ENCODE assay signal across 28 cellular contexts in the genomic region with DNA sequence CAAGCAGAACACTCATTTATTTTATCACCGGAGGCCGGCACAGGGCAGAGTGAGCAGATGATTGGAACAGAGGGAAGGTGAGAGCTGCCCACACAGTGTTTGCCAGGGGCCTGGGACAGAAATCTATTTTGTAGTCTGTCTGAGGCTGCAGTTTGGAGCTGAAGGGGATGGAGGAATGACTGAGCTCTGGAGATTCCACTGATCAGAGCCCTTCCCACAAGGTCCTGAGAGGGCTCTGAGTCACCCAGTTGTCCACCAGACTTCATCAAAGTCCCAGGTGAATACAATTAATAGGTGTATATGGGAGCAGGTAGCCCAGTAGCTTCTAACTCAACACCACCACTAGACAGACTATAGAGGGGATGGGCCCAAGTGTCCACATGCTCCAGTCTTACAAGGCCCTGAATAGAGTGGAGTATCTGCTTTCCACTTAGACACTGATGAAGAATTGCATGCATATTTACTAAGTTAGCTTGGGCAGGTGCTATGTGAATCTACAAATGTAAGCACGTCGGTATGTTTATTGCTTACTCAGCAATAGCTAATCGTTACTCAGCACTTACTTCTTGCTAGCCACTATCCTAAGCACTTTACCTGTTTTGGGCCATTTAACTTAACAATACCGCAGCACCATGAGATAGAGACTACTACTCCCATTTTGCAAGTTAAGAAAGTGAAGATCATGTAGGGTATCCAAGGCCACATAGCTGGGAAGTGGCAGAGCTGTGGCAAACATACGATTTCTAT. TPM values are rescaled to one million over a fixed set of nuclear protein-coding genes. Genes with fewer than 3 reads are reported as not detected.
DNase-seq lines count a peak whose midpoint lies in the region; ATAC-seq and TF ChIP-seq lines count a peak whose summit lies in the region.
"Had no signal": no experiment of that assay in that cellular context is flagged by ENCODE, and none has a peak within 500 bp of the region (broad histone marks: within the 10 kb centered on the region; RNA-seq: fewer than 3 reads in every experiment).

No MANE protein-coding gene starts in this region.

- no peak overlapping the region for H3K4me3 ChIP-seq in OCI-LY7 (ENCODE audit: low read depth, low read length, poor library complexity, severe bottlenecking)
- no peak overlapping the region for H3K4me3 ChIP-seq in fibroblast of lung (replicated peaks in 1 of 4; ENCODE audit: control extremely low read depth in 1 of 4, insufficient read depth in 1 of 4, low read depth in 3 of 4, low read length in 4 of 4)
- H3K4me3 ChIP-seq in vagina, result no peak overlapping the region
- H3K4me3 ChIP-seq: body of pancreas, esophagus muscularis mucosa, HAP-1, sigmoid colon, tibial nerve had no signal

- H3K27ac ChIP-seq in OCI-LY7 (ENCODE audit: low read depth, low read length, poor library complexity, severe bottlenecking), result peak overlapping the region; percentile 14
- H3K27ac ChIP-seq in fibroblast of lung (ENCODE audit: insufficient read depth, low read length), result peak overlapping the region; percentile 47
- H3K27ac ChIP-seq in vagina, result peak overlapping the region; percentile 44
- H3K27ac ChIP-seq: body of pancreas, esophagus muscularis mucosa, sigmoid colon had no signal

- H3K27ac Mint-ChIP-seq in stimulated activated naive B cell treated with anti-CD40 and anti-IgM and Interleukin-4, amounts not matched to agents 10 μg/mL and 1 μg/mL and 100 μg/mL, for 72 hours, result no peak overlapping the region
- H3K27ac Mint-ChIP-seq: activated CD8-positive, alpha-beta T cell treated with anti-CD3 and anti-CD28 coated beads for 36 hours; activated naive CD8-positive, alpha-beta T cell treated with anti-CD3 and anti-CD28 coated beads, Interleukin-2, amount 10 ng/mL, durations not matched to agents 7 days and 5 days; progenitor cell of endocrine pancreas had no signal

- H3K9ac ChIP-seq in fibroblast of lung (ENCODE audit: insufficient read depth, low read length), result no peak overlapping the region

- TF ChIP-seq CTCF in OCI-LY7 (conservative IDR thresholded peaks at IDR 0.05; ENCODE audit: low read length), result no peak
- TF ChIP-seq CTCF in fibroblast of lung (conservative IDR thresholded peaks at IDR 0.05 in 1 of 2, IDR thresholded peaks at IDR 0.05 in 1 of 2; ENCODE audit: low read depth in 1 of 2, low read length in 2 of 2), result no peak
- TF ChIP-seq CTCF in vagina (IDR thresholded peaks at IDR 0.05), result no peak

- H3K4me1 ChIP-seq in OCI-LY7 (ENCODE audit: insufficient read depth, low read length, poor library complexity, severe bottlenecking) (peaks cover 46% of the 10 kb centered on the region), fibroblast of lung (ENCODE audit: control insufficient read depth, extremely low read depth, insufficient read depth, low read length) (peaks cover 16% of the 10 kb centered on the region), vagina (peaks cover 24% of the 10 kb centered on the region)
- H3K4me1 ChIP-seq: HAP-1 had no signal

- H3K4me2 ChIP-seq in OCI-LY7 (ENCODE audit: low read length), result peak overlapping the region; percentile 61
- H3K4me2 ChIP-seq in fibroblast of lung (ENCODE audit: extremely low read depth, insufficient read depth, low read length), result peak overlapping the region; percentile 75

- no peak overlapping the region for H3K4me3 Mint-ChIP-seq in stimulated activated naive B cell treated with anti-CD40 and anti-IgM and Interleukin-4, amounts not matched to agents 10 μg/mL and 1 μg/mL and 100 μg/mL, for 72 hours
- H3K4me3 Mint-ChIP-seq: activated CD8-positive, alpha-beta T cell treated with anti-CD3 and anti-CD28 coated beads for 36 hours; activated naive CD8-positive, alpha-beta T cell treated with anti-CD3 and anti-CD28 coated beads, Interleukin-2, amount 10 ng/mL, durations not matched to agents 7 days and 5 days; neural crest cell had no signal

- H3K27me3 ChIP-seq in fibroblast of lung (ENCODE audit: control insufficient read depth, insufficient read depth, low read length) (no peaks in the 10 kb centered on the region), vagina (no peaks in the 10 kb centered on the region)
- H3K27me3 ChIP-seq: body of pancreas, esophagus muscularis mucosa, sigmoid colon, tibial nerve had no signal

- peak; percentile 23 for DNase-seq in NCI-H510A treated with DMSO at 0.1 percent for 48 hours (lab: John Stamatoyannopoulos, UW)
- DNase-seq in NCI-H510A (lab: John Stamatoyannopoulos, UW), result no peak
- no peak for DNase-seq in OCI-LY7 (ENCODE audit: low spot score)
- peak in 1 of 2 donors; percentile 64 for DNase-seq in fibroblast of lung (ENCODE audit: low read depth in 2 of 2)
- no peak for DNase-seq in vagina (ENCODE audit: extremely low spot score in 2 of 2)
- DNase-seq in stimulated activated naive B cell treated with anti-CD40 and anti-IgM and Interleukin-4, amounts not matched to agents 10 μg/mL and 1 μg/mL and 100 μg/mL, for 72 hours, result no peak
- DNase-seq in left lobe of liver (ENCODE audit: low spot score), result no peak
- DNase-seq in ecto neural progenitor cell (ENCODE audit: low spot score), result no peak
- DNase-seq: 8988T; activated CD8-positive, alpha-beta T cell treated with anti-CD3 and anti-CD28 coated beads for 36 hours; activated naive CD8-positive, alpha-beta T cell treated with anti-CD3 and anti-CD28 coated beads, Interleukin-2, amount 10 ng/mL, durations not matched to agents 7 days and 5 days; body of pancreas; DMS53; KBM-7; NCI-H1436 treated with DMSO at 0.1 percent for 48 hours; NK-92 treated with Interleukin-12 subunit alpha and Interleukin-12 subunit beta, amount 100 ng/mL, for 24 hours; SHP77 treated with DMSO at 0.1 percent for 48 hours; sigmoid colon; stimulated activated CD8-positive, alpha-beta memory T cell treated with anti-CD3 and anti-CD28 coated beads, Interleukin-4, amount 100 ng/mL, for 48 hours had no signal

- peaks cover 26 to 42% of the 10 kb centered on the region in 2 donors for H3K4me1 Mint-ChIP-seq in stimulated activated naive B cell treated with anti-CD40 and anti-IgM and Interleukin-4, amounts not matched to agents 10 μg/mL and 1 μg/mL and 100 μg/mL, for 72 hours

- no TSS peak for BruUV-seq in OCI-LY7 (replicated peaks; lab: Mats Ljungman, UMichigan)

- H4K20me1 ChIP-seq in OCI-LY7 (ENCODE audit: insufficient read depth, low read length), result 0 out of 2 replicates have a peak, but pooled peaks cover 3% of the 10 kb centered on the region
- H4K20me1 ChIP-seq in fibroblast of lung (ENCODE audit: control insufficient read depth, extremely low read depth, insufficient read depth, low read length), result no peaks in the 10 kb centered on the region

- intact Hi-C loops in OCI-LY7 (cut with micrococcal nuclease; ENCODE audit: unreplicated experiment), result no loop called here
- intact Hi-C loops in vagina (cut with DNase I), result loop anchor here (10.0 kb wide), 1 partner anchor 1272 kb away; a partner anchor contains a TSS

- no peaks in the 10 kb centered on the region for H3K27me3 Mint-ChIP-seq in stimulated activated naive B cell treated with anti-CD40 and anti-IgM and Interleukin-4, amounts not matched to agents 10 μg/mL and 1 μg/mL and 100 μg/mL, for 72 hours
- H3K27me3 Mint-ChIP-seq: activated CD8-positive, alpha-beta T cell treated with anti-CD3 and anti-CD28 coated beads for 36 hours; activated naive CD8-positive, alpha-beta T cell treated with anti-CD3 and anti-CD28 coated beads, Interleukin-2, amount 10 ng/mL, durations not matched to agents 7 days and 5 days had no signal

- ATAC-seq in stimulated activated naive B cell treated with anti-CD40 and anti-IgM and Interleukin-4, amounts not matched to agents 10 μg/mL and 1 μg/mL and 100 μg/mL, for 72 hours (replicated peaks), result no peak
- ATAC-seq in left lobe of liver, result no peak
- ATAC-seq: activated CD8-positive, alpha-beta T cell treated with anti-CD3 and anti-CD28 coated beads for 36 hours; body of pancreas; Panc1 had no signal

- no peak for TF ChIP-seq POLR2A in vagina (IDR thresholded peaks at IDR 0.05)

- CTCF ChIA-PET in OCI-LY7 (lab: Charles Lee; ENCODE audit: unreplicated experiment), result interaction anchor here (1.0 to 2.1 kb wide), 3 partner anchors 10 to 31 kb away, joined by 3 to 10 read pairs (median 5); no protein-coding TSS in a partner anchor

- POLR2A ChIA-PET in OCI-LY7 (lab: Charles Lee), result interaction anchor here (0.7 to 2.9 kb wide), 9 partner anchors 7 to 61 kb away, joined by 3 to 12 read pairs (median 4); no protein-coding TSS in a partner anchor

- H3K79me2 ChIP-seq in OCI-LY7 (ENCODE audit: insufficient read depth, low read depth, low read length), result peaks cover 4% of the 10 kb centered on the region; the same call in 1 of the 2 replicates
- no peaks in the 10 kb centered on the region for H3K79me2 ChIP-seq in fibroblast of lung (ENCODE audit: control insufficient read depth, insufficient read depth, low read length)

- no peaks in the 10 kb centered on the region for H3K9me2 ChIP-seq in OCI-LY7 (ENCODE audit: insufficient read depth, low read length)

- H3K36me3 ChIP-seq in OCI-LY7 (ENCODE audit: insufficient read depth, low read length) (0 out of 2 replicates have a peak, but pooled peaks cover 6% of the 10 kb centered on the region), fibroblast of lung (ENCODE audit: control insufficient read depth, insufficient read depth, low read length) (no peaks in the 10 kb centered on the region), vagina (no peaks in the 10 kb centered on the region)
- H3K36me3 ChIP-seq: esophagus muscularis mucosa, HAP-1, sigmoid colon, tibial nerve had no signal

- H2AFZ ChIP-seq in OCI-LY7 (ENCODE audit: low read length), result peak overlapping the region; percentile 48; the same call in 1 of the 2 replicates
- no peak overlapping the region for H2AFZ ChIP-seq in fibroblast of lung (ENCODE audit: low read length)

- no peaks in the 10 kb centered on the region for H3K9me3 Mint-ChIP-seq in stimulated activated naive B cell treated with anti-CD40 and anti-IgM and Interleukin-4, amounts not matched to agents 10 μg/mL and 1 μg/mL and 100 μg/mL, for 72 hours
- H3K9me3 Mint-ChIP-seq: activated CD8-positive, alpha-beta T cell treated with anti-CD3 and anti-CD28 coated beads for 36 hours; activated naive CD8-positive, alpha-beta T cell treated with anti-CD3 and anti-CD28 coated beads, Interleukin-2, amount 10 ng/mL, durations not matched to agents 7 days and 5 days; neural crest cell had no signal

- peaks cover 0 to 3% of the 10 kb centered on the region in 2 donors for H3K36me3 Mint-ChIP-seq in stimulated activated naive B cell treated with anti-CD40 and anti-IgM and Interleukin-4, amounts not matched to agents 10 μg/mL and 1 μg/mL and 100 μg/mL, for 72 hours

- H3K9me3 ChIP-seq in OCI-LY7 (ENCODE audit: low read length) (no peaks in the 10 kb centered on the region), fibroblast of lung (ENCODE audit: control insufficient read depth, insufficient read depth, low read depth, low read length) (no peaks in the 10 kb centered on the region), vagina (no peaks in the 10 kb centered on the region)
- H3K9me3 ChIP-seq: body of pancreas, esophagus muscularis mucosa, HAP-1, sigmoid colon, tibial nerve had no signal

RNA-seq across cellular contexts. Expression of a gene that starts 2.7 kb away (rescaled TPM):
- 12.4 and 20.3 TPM in 2 replicates for total RNA-seq in OCI-LY7 (2014; rRNA removed; shearing (Covaris generic))
- 6.5 and 8.3 TPM in 2 replicates for total RNA-seq in OCI-LY7 (2022)
- total RNA-seq in fibroblast of lung, result 8.2 and 14.9 TPM in 2 replicates
- polyA plus RNA-seq in fibroblast of lung, result 20.1 and 21.4 TPM in 2 replicates
- polyA plus RNA-seq in fibroblast of lung (2012), result 9.5 and 11.1 TPM in 2 replicates
- polyA minus RNA-seq in fibroblast of lung (ENCODE audit: low replicate concordance), result 16.5 and 32.6 TPM in 2 replicates
- 28.0 TPM for total RNA-seq in vagina
- total RNA-seq in left lobe of liver, result 17.8 TPM

RNA-seq across cellular contexts. Expression of a gene that starts 47.4 kb away (rescaled TPM):
- total RNA-seq in OCI-LY7 (2014; rRNA removed; shearing (Covaris generic)), result not detected in 2 replicates
- total RNA-seq in OCI-LY7 (2022) (not detected in 2 replicates), fibroblast of lung (not detected in 2 replicates), vagina (2.7 TPM), left lobe of liver (not detected)
- not detected in 2 replicates for polyA plus RNA-seq in fibroblast of lung
- polyA plus RNA-seq in fibroblast of lung (2012), result 0.02 and 0.05 TPM in 2 replicates
- polyA minus RNA-seq in fibroblast of lung (ENCODE audit: low replicate concordance), result not detected in 2 replicates
- total RNA-seq: activated CD8-positive, alpha-beta T cell treated with anti-CD3 and anti-CD28 coated beads for 36 hours; activated naive CD8-positive, alpha-beta T cell treated with anti-CD3 and anti-CD28 coated beads, Interleukin-2, amount 10 ng/mL, durations not matched to agents 7 days and 5 days; liver; mononuclear cell; neural crest cell; tibial nerve had no signal
- polyA plus RNA-seq: BJ had no signal
